Comparison of ENCODE assay signal across 9 cellular contexts in the genomic region with DNA sequence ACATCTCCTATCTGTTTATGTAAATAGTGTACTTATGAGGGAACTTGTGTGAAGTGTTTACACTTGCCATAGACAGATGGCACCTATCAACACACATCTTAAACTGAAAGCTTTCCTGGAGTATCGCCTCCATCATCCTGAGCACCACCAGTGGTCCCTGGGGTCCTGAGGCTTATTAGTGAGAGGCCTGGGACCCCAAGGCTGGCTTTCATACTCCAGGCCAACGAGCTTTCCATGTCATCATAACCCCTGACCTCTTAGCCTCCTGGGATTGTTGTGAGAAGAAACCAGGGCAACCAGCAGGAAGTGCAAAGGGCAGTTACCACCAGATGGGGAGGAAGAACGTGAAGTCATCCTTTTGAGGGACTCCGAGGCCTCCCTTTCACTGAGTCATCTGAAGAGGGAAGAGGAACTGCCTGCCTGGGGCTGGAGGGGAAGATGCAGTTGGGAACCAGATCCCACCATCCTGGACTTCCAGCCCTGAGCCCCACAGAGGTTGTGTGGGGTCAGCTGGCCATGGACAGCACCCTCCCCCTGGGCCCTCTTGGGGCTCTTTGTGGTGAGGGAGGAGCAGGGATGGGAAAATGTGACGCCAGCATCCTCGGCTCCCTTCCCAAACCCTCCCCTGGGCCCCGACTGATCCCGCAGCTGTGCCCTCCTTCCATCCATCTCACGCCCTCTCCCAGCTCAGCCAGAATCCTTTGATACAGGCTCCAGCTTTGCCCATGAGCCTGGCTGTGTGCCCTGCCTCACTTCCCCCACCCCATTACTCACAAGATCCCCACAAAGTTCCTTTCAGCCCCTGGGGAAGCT. TPM values are rescaled to one million over a fixed set of nuclear protein-coding genes. Genes with fewer than 3 reads are reported as not detected.
DNase-seq lines count a peak whose midpoint lies in the region; ATAC-seq, FAIRE-seq and TF ChIP-seq lines count a peak whose summit lies in the region.
"Had no signal": no experiment of that assay in that cellular context is flagged by ENCODE, and none has a peak within 500 bp of the region (broad histone marks: within the 10 kb centered on the region; RNA-seq: fewer than 3 reads in every experiment).

No MANE protein-coding gene starts in this region.

- DNase-seq in M059J (ENCODE audit: low read depth) (peak; percentile 97), astrocyte (ENCODE audit: low read depth) (peak; percentile 58), kidney tubule cell (ENCODE audit: low spot score) (peak; percentile 79), thyroid gland (no peak), NCI-H82 treated with DMSO at 0.1 percent for 48 hours (lab: John Stamatoyannopoulos, UW; ENCODE audit: unreplicated experiment) (no peak), epidermal melanocyte (ENCODE audit: insufficient read length, low spot score) (no peak)
- no peak for DNase-seq in NK-92 treated with Interleukin-12 subunit alpha and Interleukin-12 subunit beta, amount 100 ng/mL, for 24 hours (lab: John Stamatoyannopoulos, UW)

- peak overlapping the region; percentile 26 for H2AFZ ChIP-seq in astrocyte (ENCODE audit: low read depth, low read length)

- H3K4me3 Mint-ChIP-seq in astrocyte (ENCODE audit: unreplicated experiment), result no peak overlapping the region
- H3K4me3 Mint-ChIP-seq: stimulated activated naive CD8-positive, alpha-beta T cell treated with anti-CD3 and anti-CD28 coated beads, Interleukin-15, Interleukin-2, amounts not matched to agents 100 ng/mL and 50 ng/mL, for 24 hours had no signal

- no peak for TF ChIP-seq POLR2A in thyroid gland (IDR thresholded peaks at IDR 0.05)

- H3K36me3 Mint-ChIP-seq in astrocyte (ENCODE audit: low read depth, unreplicated experiment), result peaks cover 9% of the 10 kb centered on the region

- TF ChIP-seq CTCF in astrocyte (IDR thresholded peaks at IDR 0.05; ENCODE audit: insufficient read depth, low read depth, low read length) (no peak), thyroid gland (IDR thresholded peaks at IDR 0.05) (no peak)

- H3K27ac ChIP-seq in astrocyte (ENCODE audit: low read depth, low read length) (peak overlapping the region; percentile 36), thyroid gland (peak overlapping the region; percentile 10 to 49 (median 23))

- peak overlapping the region; percentile 75 for H3K27ac Mint-ChIP-seq in astrocyte (ENCODE audit: unreplicated experiment)
- H3K27ac Mint-ChIP-seq: stimulated activated naive CD8-positive, alpha-beta T cell treated with anti-CD3 and anti-CD28 coated beads, Interleukin-15, Interleukin-2, amounts not matched to agents 100 ng/mL and 50 ng/mL, for 24 hours had no signal

- H3K27me3 ChIP-seq in astrocyte (ENCODE audit: insufficient read depth, low read length), result no peaks in the 10 kb centered on the region
- H3K27me3 ChIP-seq in thyroid gland, result no peaks in the 10 kb centered on the region

- no peaks in the 10 kb centered on the region for H3K79me2 ChIP-seq in astrocyte (ENCODE audit: insufficient read depth, low read length)

- peaks cover 33% of the 10 kb centered on the region for H3K4me1 ChIP-seq in astrocyte (ENCODE audit: insufficient read depth, low read length)
- H3K4me1 ChIP-seq in thyroid gland, result peaks cover 0 to 38% of the 10 kb centered on the region in 2 donors

- 59 to 72% methylated on average over 9 of the region's 9 CpGs for WGBS in thyroid gland, 2 donors

- H3K4me3 ChIP-seq in astrocyte (ENCODE audit: insufficient read depth, low read depth, low read length) (no peak overlapping the region), thyroid gland (replicated peaks in 1 of 3) (no peak overlapping the region)

- H3K4me1 Mint-ChIP-seq in astrocyte (ENCODE audit: low read depth, unreplicated experiment), result peaks cover 16% of the 10 kb centered on the region

- H3K9me3 Mint-ChIP-seq in astrocyte (ENCODE audit: unreplicated experiment), result no peaks in the 10 kb centered on the region
- H3K9me3 Mint-ChIP-seq: stimulated activated naive CD8-positive, alpha-beta T cell treated with anti-CD3 and anti-CD28 coated beads, Interleukin-15, Interleukin-2, amounts not matched to agents 100 ng/mL and 50 ng/mL, for 24 hours had no signal

- H3K9ac ChIP-seq in astrocyte (ENCODE audit: low read length), result peak overlapping the region; percentile 21

- peak overlapping the region; percentile 68 for H3K4me2 ChIP-seq in astrocyte (ENCODE audit: low read length)

- no peaks in the 10 kb centered on the region for H3K27me3 Mint-ChIP-seq in astrocyte (ENCODE audit: low read depth, unreplicated experiment)

- no peak for ATAC-seq in GM19035 (IDR thresholded peaks at IDR 0.05; ENCODE audit: unreplicated experiment)

- intact Hi-C loops in thyroid gland (cut with DNase I), result no loop called here

- H3K36me3 ChIP-seq in astrocyte (ENCODE audit: insufficient read depth, low read length) (no peaks in the 10 kb centered on the region), thyroid gland (no peaks in the 10 kb centered on the region)

- H4K20me1 ChIP-seq in astrocyte (ENCODE audit: insufficient read depth, low read length), result peaks cover 27% of the 10 kb centered on the region

- H3K9me3 ChIP-seq in astrocyte (ENCODE audit: insufficient read depth, low read depth, low read length) (no peaks in the 10 kb centered on the region), thyroid gland (no peaks in the 10 kb centered on the region)

- peak; percentile 50 for FAIRE-seq in astrocyte (lab: Jason Lieb, UNC)

RNA-seq across cellular contexts. Expression of gene INKA2, which starts 5.8 kb away (rescaled TPM):
- total RNA-seq in M059J (2014; rRNA removed; shearing (Covaris generic)), result 2.9 TPM in 2 replicates
- 7.3 and 12.6 TPM in 2 replicates for total RNA-seq in astrocyte
- 1 to 10 TPM; 4.0 to 5.8 (median 4.4) TPM for total RNA-seq in thyroid gland

RNA-seq across cellular contexts. Expression of gene DDX20, which starts 22.3 kb away (rescaled TPM):
- 28.6 and 42.0 TPM in 2 replicates for total RNA-seq in M059J (2014; rRNA removed; shearing (Covaris generic))
- total RNA-seq in astrocyte, result 13.1 and 15.4 TPM in 2 replicates
- total RNA-seq in thyroid gland, result 10 to 100 TPM; 15.7 to 32.6 (median 20.8) TPM

Comparison
In these comparisons a context has a peak if more than half of its experiments do, and no peak if none do; other contexts are left out.
1. DNase-seq: peak in M059J (single experiment), astrocyte (single experiment) and kidney tubule cell (single experiment); none in thyroid gland (0 of 2), NCI-H82 treated with DMSO at 0.1 percent for 48 hours (single experiment), NK-92 treated with Interleukin-12 subunit alpha and Interleukin-12 subunit beta, amount 100 ng/mL, for 24 hours (single experiment) and epidermal melanocyte (single experiment).